Comparison of ENCODE assay signal across 11 cellular contexts in genomic region chr11:10350341-10350740, GRCh38. TPM values are rescaled to one million over a fixed set of nuclear protein-coding genes. Genes with fewer than 3 reads are reported as not detected.
DNase-seq lines count a peak whose midpoint lies in the region; ATAC-seq and TF ChIP-seq lines count a peak whose summit lies in the region.
"Had no signal": no experiment of that assay in that cellular context is flagged by ENCODE, and none has a peak within 500 bp of the region (broad histone marks: within the 10 kb centered on the region; RNA-seq: fewer than 3 reads in every experiment).

No MANE protein-coding gene starts in this region.

- no peaks in the 10 kb centered on the region for H3K36me3 ChIP-seq in GM23338 (ENCODE audit: insufficient read depth)
- H3K36me3 ChIP-seq in RWPE2 (ENCODE audit: low read depth), result no peaks in the 10 kb centered on the region
- H3K36me3 ChIP-seq: heart right ventricle had no signal

- H3K4me1 ChIP-seq in GM23338 (ENCODE audit: insufficient read depth) (peaks cover 22% of the 10 kb centered on the region), RWPE2 (ENCODE audit: insufficient read depth, poor library complexity, severe bottlenecking) (peaks cover 13% of the 10 kb centered on the region)

- peaks cover 4% of the 10 kb centered on the region for H3K9me2 ChIP-seq in GM23338 (ENCODE audit: insufficient read depth)

- H3K27ac Mint-ChIP-seq in GM23338 (peak overlapping the region; percentile 97), glutamatergic neuron (ENCODE audit: unreplicated experiment) (no peak overlapping the region)
- H3K27ac Mint-ChIP-seq: activated CD8-positive, alpha-beta T cell treated with anti-CD3 and anti-CD28 coated beads for 36 hours had no signal

- no peak overlapping the region for H2AFZ ChIP-seq in GM23338

- H3K4me2 ChIP-seq in GM23338, result peak overlapping the region; percentile 58

- no peaks in the 10 kb centered on the region for H3K79me2 ChIP-seq in GM23338 (replicated peaks; ENCODE audit: insufficient read depth)

- no peak for TF ChIP-seq CTCF in GM23338 (conservative IDR thresholded peaks at IDR 0.05; ENCODE audit: low read depth in 2 of 2)
- no peak for TF ChIP-seq CTCF in RWPE2 (IDR thresholded peaks at IDR 0.05; ENCODE audit: poor library complexity, severe bottlenecking)
- no peak for TF ChIP-seq CTCF in fibroblast of mammary gland (conservative IDR thresholded peaks at IDR 0.05; ENCODE audit: control insufficient read depth, insufficient read depth, low read depth, low read length)
- no peak for TF ChIP-seq CTCF in glutamatergic neuron (IDR thresholded peaks at IDR 0.05; ENCODE audit: partially characterized antibody, unreplicated experiment)

- H3K27me3 Mint-ChIP-seq in GM23338 (ENCODE audit: insufficient read depth, low read depth, poor library complexity), result peaks cover 4% of the 10 kb centered on the region
- H3K27me3 Mint-ChIP-seq in glutamatergic neuron (ENCODE audit: unreplicated experiment), result no peaks in the 10 kb centered on the region

- DNase-seq in GM23338 (ENCODE audit: low spot score) (peak; percentile 86), RWPE2 (ENCODE audit: low spot score) (peak; percentile 66), fibroblast of mammary gland (ENCODE audit: low read depth) (peak; percentile 78), renal cortical epithelial cell (ENCODE audit: low read depth) (peak; percentile 93), glutamatergic neuron (no peak)
- DNase-seq in stimulated activated CD4-positive, alpha-beta T cell treated with anti-CD3 and anti-CD28 coated beads, Interleukin-12 subunit alpha, Interleukin-12 subunit beta, amount 100 ng/mL, for 4 hours, result no peak
- DNase-seq: activated CD8-positive, alpha-beta T cell treated with anti-CD3 and anti-CD28 coated beads for 36 hours; heart right ventricle; stimulated activated CD4-positive, alpha-beta T cell treated with anti-CD3 and anti-CD28 coated beads, Interleukin-1b, Interleukin-23, amount 100 ng/mL, for 48 hours had no signal

- H3K27ac ChIP-seq in GM23338 (ENCODE audit: low read depth) (peak overlapping the region; percentile 95), RWPE2 (ENCODE audit: poor library complexity, severe bottlenecking) (peak overlapping the region; percentile 21)

- H3K4me3 ChIP-seq in GM23338 (no peak overlapping the region), RWPE2 (ENCODE audit: severe bottlenecking) (no peak overlapping the region), fibroblast of mammary gland (ENCODE audit: control insufficient read depth, low read depth, low read length) (no peak overlapping the region)
- H3K4me3 ChIP-seq: heart right ventricle had no signal

- H3K27me3 ChIP-seq in GM23338 (ENCODE audit: insufficient read depth), result no peaks in the 10 kb centered on the region
- no peaks in the 10 kb centered on the region for H3K27me3 ChIP-seq in RWPE2 (ENCODE audit: insufficient read depth, poor library complexity, severe bottlenecking)
- H3K27me3 ChIP-seq: heart right ventricle had no signal

- H3F3A ChIP-seq in GM23338 (replicated peaks; ENCODE audit: low read depth), result peaks cover 11% of the 10 kb centered on the region

- H3K4me1 Mint-ChIP-seq in GM23338 (peaks cover 46% of the 10 kb centered on the region), glutamatergic neuron (ENCODE audit: low read depth, unreplicated experiment) (peaks cover 9% of the 10 kb centered on the region)

- H3K36me3 Mint-ChIP-seq in GM23338 (ENCODE audit: low read depth) (peaks cover 10% of the 10 kb centered on the region; the same call in 2 of the 3 replicates), glutamatergic neuron (ENCODE audit: unreplicated experiment) (no peaks in the 10 kb centered on the region)

- H4K20me1 ChIP-seq in GM23338 (replicated peaks; ENCODE audit: insufficient read depth), result no peaks in the 10 kb centered on the region

- peak; percentile 11 for ATAC-seq in GM23338
- ATAC-seq in RWPE2 (ENCODE audit: low read depth), result peak; percentile 93
- no peak for ATAC-seq in GM21717 (IDR thresholded peaks at IDR 0.05; ENCODE audit: unreplicated experiment)
- ATAC-seq in HG02798 (IDR thresholded peaks at IDR 0.05; ENCODE audit: poor library complexity, unreplicated experiment), result no peak
- ATAC-seq: activated CD8-positive, alpha-beta T cell treated with anti-CD3 and anti-CD28 coated beads for 36 hours; heart right ventricle had no signal

- H3K9me3 Mint-ChIP-seq in GM23338, result peaks cover 7% of the 10 kb centered on the region; the same call in 2 of the 3 replicates
- peaks cover 1% of the 10 kb centered on the region for H3K9me3 Mint-ChIP-seq in glutamatergic neuron (ENCODE audit: unreplicated experiment)
- H3K9me3 Mint-ChIP-seq: activated CD8-positive, alpha-beta T cell treated with anti-CD3 and anti-CD28 coated beads for 36 hours had no signal

- H3K4me3 Mint-ChIP-seq in GM23338 (no peak overlapping the region; the same call in 2 of the 3 replicates), glutamatergic neuron (ENCODE audit: unreplicated experiment) (no peak overlapping the region)
- H3K4me3 Mint-ChIP-seq: activated CD8-positive, alpha-beta T cell treated with anti-CD3 and anti-CD28 coated beads for 36 hours had no signal

- H3K9me3 ChIP-seq in RWPE2 (ENCODE audit: severe bottlenecking), result no peaks in the 10 kb centered on the region
- H3K9me3 ChIP-seq: heart right ventricle had no signal

TF ChIP-seq in GM23338, 12 proteins besides CTCF, POLR2A, EP300 and RAD21 (continues in another document):
- TF ChIP-seq ZNF331 (CRISPR knock-in tag; IDR thresholded peaks at IDR 0.05; ENCODE audit: low read depth) (no peak), EZH2 (IDR thresholded peaks at IDR 0.05; ENCODE audit: low read depth, unreplicated experiment) (no peak), JUNB (IDR thresholded peaks at IDR 0.05; ENCODE audit: unreplicated experiment) (no peak), CREB1 (CRISPR knock-in tag; IDR thresholded peaks at IDR 0.05; ENCODE audit: low read depth) (no peak), NANOG (IDR thresholded peaks at IDR 0.05; ENCODE audit: borderline replicate concordance) (no peak), POLR2AphosphoS5 (IDR thresholded peaks at IDR 0.05; ENCODE audit: low read depth) (no peak), ZNF114 (CRISPR knock-in tag; IDR thresholded peaks at IDR 0.05) (no peak)

RNA-seq across cellular contexts. Expression of gene ADM, which starts 45.5 kb away (rescaled TPM):
- total RNA-seq in GM23338 (2014; rRNA removed; shearing (Covaris generic)), result 73.4 and 75.8 TPM in 2 replicates
- polyA plus RNA-seq in GM23338 (2016; fragmentation: Nextera tagmentation; extraction: Ambion mirVana), result 84.5 and 95.9 TPM in 2 replicates
- total RNA-seq in renal cortical epithelial cell, result 56.4 and 57.3 TPM in 2 replicates
- 0.22 TPM for total RNA-seq in glutamatergic neuron (ENCODE audit: unreplicated experiment)

RNA-seq across cellular contexts. Expression of gene SBF2, which starts 56.3 kb away (rescaled TPM):
- 49.1 and 53.5 TPM in 2 replicates for total RNA-seq in GM23338 (2014; rRNA removed; shearing (Covaris generic))
- polyA plus RNA-seq in GM23338 (2016; fragmentation: Nextera tagmentation; extraction: Ambion mirVana), result 20.2 and 25.6 TPM in 2 replicates
- 31.6 and 51.4 TPM in 2 replicates for total RNA-seq in renal cortical epithelial cell
- total RNA-seq in glutamatergic neuron (ENCODE audit: unreplicated experiment), result 30.7 TPM

Comparison
In these comparisons a context has a peak if more than half of its experiments do, and no peak if none do; other contexts are left out.
1. ATAC-seq: peak in GM23338 (single experiment) and RWPE2 (single experiment); none in GM21717 (single experiment) and HG02798 (single experiment).
2. DNase-seq: peak in GM23338 (single experiment), RWPE2 (single experiment), fibroblast of mammary gland (single experiment) and renal cortical epithelial cell (single experiment); none in glutamatergic neuron (single experiment) and stimulated activated CD4-positive, alpha-beta T cell treated with anti-CD3 and anti-CD28 coated beads, Interleukin-12 subunit alpha, Interleukin-12 subunit beta, amount 100 ng/mL, for 4 hours (single experiment).
3. RNA of gene ADM, which starts 45.5 kb away (total RNA-seq): 73.4 to 75.8 TPM in GM23338 and 56.4 to 57.3 TPM in renal cortical epithelial cell; 0.22 TPM in glutamatergic neuron (single experiment); every median in the first group is over 10 times any median in the second.